2 cellular contexts compared by ENCODE assay signal in the genomic region with DNA sequence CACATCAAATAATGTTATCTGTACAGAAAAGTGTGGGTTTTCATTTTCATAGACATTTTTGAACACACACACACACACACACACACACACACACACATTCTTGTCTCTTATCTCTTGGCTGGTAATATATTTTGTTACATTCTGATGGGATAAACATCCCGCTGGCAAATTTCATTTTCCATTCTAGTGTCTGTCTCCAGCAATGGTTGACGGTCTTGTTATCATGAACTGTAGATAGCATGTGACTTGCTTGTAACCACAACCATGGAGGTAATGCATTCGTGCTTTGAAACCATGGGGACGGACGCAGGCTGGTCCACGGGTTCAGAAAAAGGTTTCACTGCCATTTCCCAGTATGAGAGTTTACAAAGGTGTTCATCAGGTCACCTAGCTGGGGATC.
TF ChIP-seq lines count a peak whose summit lies in the region.

No MANE protein-coding gene starts in this region.

TF ChIP-seq in SK-N-SH, 30 proteins besides CTCF, POLR2A, EP300 and RAD21:
- TF ChIP-seq RCOR1 (IDR thresholded peaks at IDR 0.05; ENCODE audit: low read length), result no peak
- TF ChIP-seq TEAD4 (IDR thresholded peaks at IDR 0.05; ENCODE audit: borderline replicate concordance, insufficient read depth), result no peak
- TF ChIP-seq YY1 (IDR thresholded peaks at IDR 0.05; ENCODE audit: low read depth), result no peak
- no peak for TF ChIP-seq SIN3A (IDR thresholded peaks at IDR 0.05; ENCODE audit: borderline replicate concordance, low read depth, low read length)
- no peak for TF ChIP-seq SMC3 (IDR thresholded peaks at IDR 0.05; ENCODE audit: low read depth, low read length)
- no peak for TF ChIP-seq TCF12 (IDR thresholded peaks at IDR 0.05)
- TF ChIP-seq CHD2 (IDR thresholded peaks at IDR 0.05; ENCODE audit: low read length, partially characterized antibody), result no peak
- TF ChIP-seq, protein P1, sequence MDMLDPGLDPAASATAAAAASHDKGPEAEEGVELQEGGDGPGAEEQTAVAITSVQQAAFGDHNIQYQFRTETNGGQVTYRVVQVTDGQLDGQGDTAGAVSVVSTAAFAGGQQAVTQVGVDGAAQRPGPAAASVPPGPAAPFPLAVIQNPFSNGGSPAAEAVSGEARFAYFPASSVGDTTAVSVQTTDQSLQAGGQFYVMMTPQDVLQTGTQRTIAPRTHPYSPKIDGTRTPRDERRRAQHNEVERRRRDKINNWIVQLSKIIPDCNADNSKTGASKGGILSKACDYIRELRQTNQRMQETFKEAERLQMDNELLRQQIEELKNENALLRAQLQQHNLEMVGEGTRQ (IDR thresholded peaks at IDR 0.05; ENCODE audit: borderline replicate concordance, low read depth, low read length), result no peak
- no peak for TF ChIP-seq GATA2 (CRISPR knock-in tag; IDR thresholded peaks at IDR 0.05)
- no peak for TF ChIP-seq EZH2phosphoT487 (IDR thresholded peaks at IDR 0.05; ENCODE audit: borderline replicate concordance, low read depth)
- no peak for TF ChIP-seq POLR2AphosphoS5 (IDR thresholded peaks at IDR 0.05; ENCODE audit: low read depth, low read length)
- TF ChIP-seq, protein P2, sequence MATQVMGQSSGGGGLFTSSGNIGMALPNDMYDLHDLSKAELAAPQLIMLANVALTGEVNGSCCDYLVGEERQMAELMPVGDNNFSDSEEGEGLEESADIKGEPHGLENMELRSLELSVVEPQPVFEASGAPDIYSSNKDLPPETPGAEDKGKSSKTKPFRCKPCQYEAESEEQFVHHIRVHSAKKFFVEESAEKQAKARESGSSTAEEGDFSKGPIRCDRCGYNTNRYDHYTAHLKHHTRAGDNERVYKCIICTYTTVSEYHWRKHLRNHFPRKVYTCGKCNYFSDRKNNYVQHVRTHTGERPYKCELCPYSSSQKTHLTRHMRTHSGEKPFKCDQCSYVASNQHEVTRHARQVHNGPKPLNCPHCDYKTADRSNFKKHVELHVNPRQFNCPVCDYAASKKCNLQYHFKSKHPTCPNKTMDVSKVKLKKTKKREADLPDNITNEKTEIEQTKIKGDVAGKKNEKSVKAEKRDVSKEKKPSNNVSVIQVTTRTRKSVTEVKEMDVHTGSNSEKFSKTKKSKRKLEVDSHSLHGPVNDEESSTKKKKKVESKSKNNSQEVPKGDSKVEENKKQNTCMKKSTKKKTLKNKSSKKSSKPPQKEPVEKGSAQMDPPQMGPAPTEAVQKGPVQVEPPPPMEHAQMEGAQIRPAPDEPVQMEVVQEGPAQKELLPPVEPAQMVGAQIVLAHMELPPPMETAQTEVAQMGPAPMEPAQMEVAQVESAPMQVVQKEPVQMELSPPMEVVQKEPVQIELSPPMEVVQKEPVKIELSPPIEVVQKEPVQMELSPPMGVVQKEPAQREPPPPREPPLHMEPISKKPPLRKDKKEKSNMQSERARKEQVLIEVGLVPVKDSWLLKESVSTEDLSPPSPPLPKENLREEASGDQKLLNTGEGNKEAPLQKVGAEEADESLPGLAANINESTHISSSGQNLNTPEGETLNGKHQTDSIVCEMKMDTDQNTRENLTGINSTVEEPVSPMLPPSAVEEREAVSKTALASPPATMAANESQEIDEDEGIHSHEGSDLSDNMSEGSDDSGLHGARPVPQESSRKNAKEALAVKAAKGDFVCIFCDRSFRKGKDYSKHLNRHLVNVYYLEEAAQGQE (IDR thresholded peaks at IDR 0.05; ENCODE audit: low read depth, low read length), result no peak
- no peak for TF ChIP-seq TAF1 (IDR thresholded peaks at IDR 0.05; ENCODE audit: borderline replicate concordance, low read depth, low read length)
- TF ChIP-seq JUND (IDR thresholded peaks at IDR 0.05), result no peak
- TF ChIP-seq, protein P3, sequence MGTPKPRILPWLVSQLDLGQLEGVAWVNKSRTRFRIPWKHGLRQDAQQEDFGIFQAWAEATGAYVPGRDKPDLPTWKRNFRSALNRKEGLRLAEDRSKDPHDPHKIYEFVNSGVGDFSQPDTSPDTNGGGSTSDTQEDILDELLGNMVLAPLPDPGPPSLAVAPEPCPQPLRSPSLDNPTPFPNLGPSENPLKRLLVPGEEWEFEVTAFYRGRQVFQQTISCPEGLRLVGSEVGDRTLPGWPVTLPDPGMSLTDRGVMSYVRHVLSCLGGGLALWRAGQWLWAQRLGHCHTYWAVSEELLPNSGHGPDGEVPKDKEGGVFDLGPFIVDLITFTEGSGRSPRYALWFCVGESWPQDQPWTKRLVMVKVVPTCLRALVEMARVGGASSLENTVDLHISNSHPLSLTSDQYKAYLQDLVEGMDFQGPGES (IDR thresholded peaks at IDR 0.05; ENCODE audit: low read depth, low read length), result no peak
- TF ChIP-seq NRF1 (IDR thresholded peaks at IDR 0.05; ENCODE audit: low read depth, low read length), result no peak
- TF ChIP-seq MXI1 (IDR thresholded peaks at IDR 0.05; ENCODE audit: low read depth, low read length), result no peak
- no peak for TF ChIP-seq MEF2A (IDR thresholded peaks at IDR 0.05; ENCODE audit: borderline replicate concordance, low read depth)

TF ChIP-seq in endothelial cell of umbilical vein, 7 proteins besides CTCF, POLR2A, EP300 and RAD21 (continued from another document):
- TF ChIP-seq JUN (IDR thresholded peaks at IDR 0.05; ENCODE audit: borderline replicate concordance, insufficient read depth, insufficient read length, low read depth) (no peak), GATA2 (IDR thresholded peaks at IDR 0.05; ENCODE audit: insufficient read depth, insufficient read length, low read depth, low read length) (no peak), EZH2 (IDR thresholded peaks at IDR 0.05; ENCODE audit: borderline replicate concordance, low read depth, low read length, severe bottlenecking) (no peak), MYC (IDR thresholded peaks at IDR 0.05; ENCODE audit: low read depth, low read length) (no peak), POLR2AphosphoS5 (IDR thresholded peaks at IDR 0.05; ENCODE audit: insufficient read depth, low read depth, low read length) (no peak)
- TF ChIP-seq, protein P4, sequence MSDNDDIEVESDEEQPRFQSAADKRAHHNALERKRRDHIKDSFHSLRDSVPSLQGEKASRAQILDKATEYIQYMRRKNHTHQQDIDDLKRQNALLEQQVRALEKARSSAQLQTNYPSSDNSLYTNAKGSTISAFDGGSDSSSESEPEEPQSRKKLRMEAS (IDR thresholded peaks at IDR 0.05; ENCODE audit: insufficient read depth, insufficient read length), result no peak
